ENCODE assay signal across 13 cellular contexts in genomic region chr3:34107669-34108068, GRCh38.
DNase-seq lines count a peak whose midpoint lies in the region; ATAC-seq, FAIRE-seq and TF ChIP-seq lines count a peak whose summit lies in the region.
"Had no signal": no experiment of that assay in that cellular context is flagged by ENCODE, and none has a peak within 500 bp of the region (broad histone marks: within the 10 kb centered on the region; RNA-seq: fewer than 3 reads in every experiment).

No MANE protein-coding gene starts in this region.

- peaks cover 0 to 14% (median 9%) of the 10 kb centered on the region in 5 donors for H3K27me3 Mint-ChIP-seq in naive thymus-derived CD4-positive, alpha-beta T cell

- H3K9me3 Mint-ChIP-seq in naive thymus-derived CD4-positive, alpha-beta T cell = peaks cover 0 to 4% (median 0%) of the 10 kb centered on the region in 11 donors

- no peak overlapping the region for H3K27ac Mint-ChIP-seq in naive thymus-derived CD4-positive, alpha-beta T cell

- no peak overlapping the region for H3K27ac ChIP-seq in naive thymus-derived CD4-positive, alpha-beta T cell (ENCODE audit: low read depth, low read length)

- no peaks in the 10 kb centered on the region for H3K27me3 ChIP-seq in GM06990 (replicated peaks; ENCODE audit: control insufficient read depth, insufficient read depth, low read length)
- H3K27me3 ChIP-seq in naive thymus-derived CD4-positive, alpha-beta T cell (ENCODE audit: control insufficient read depth in 2 of 2, insufficient read depth in 2 of 2, low read length in 2 of 2) = no peaks in the 10 kb centered on the region

- POLR2A ChIA-PET in naive thymus-derived CD4-positive, alpha-beta T cell (lab: Charles Lee) = no interaction called here

- no peaks in the 10 kb centered on the region for H3K36me3 Mint-ChIP-seq in naive thymus-derived CD4-positive, alpha-beta T cell

- H3K4me1 Mint-ChIP-seq in naive thymus-derived CD4-positive, alpha-beta T cell = peaks cover 0 to 4% (median 0%) of the 10 kb centered on the region in 7 donors

- H3K4me3 ChIP-seq in GM06990 (replicated peaks; ENCODE audit: low read depth, low read length) = no peak overlapping the region
- H3K4me3 ChIP-seq in naive thymus-derived CD4-positive, alpha-beta T cell (ENCODE audit: low read length) = no peak overlapping the region

- ATAC-seq in HG02623 (IDR thresholded peaks at IDR 0.05; ENCODE audit: unreplicated experiment) = peak; percentile 67
- ATAC-seq in HG03469 (IDR thresholded peaks at IDR 0.05; ENCODE audit: unreplicated experiment) = peak; percentile 59
- ATAC-seq in naive thymus-derived CD4-positive, alpha-beta T cell = no peak

- no peaks in the 10 kb centered on the region for H3K4me1 ChIP-seq in naive thymus-derived CD4-positive, alpha-beta T cell (ENCODE audit: control insufficient read depth in 2 of 2, insufficient read depth in 2 of 2, low read length in 2 of 2)

- no peak overlapping the region for H3K4me3 Mint-ChIP-seq in naive thymus-derived CD4-positive, alpha-beta T cell

- H3K36me3 ChIP-seq in GM06990 (ENCODE audit: control insufficient read depth, insufficient read depth, low read length) = no peaks in the 10 kb centered on the region
- no peaks in the 10 kb centered on the region for H3K36me3 ChIP-seq in naive thymus-derived CD4-positive, alpha-beta T cell (ENCODE audit: control insufficient read depth in 2 of 3, insufficient read depth in 3 of 3, low read length in 3 of 3)

- peak; percentile 20 for DNase-seq in GM06990 (ENCODE audit: extremely low read depth, insufficient read length)
- no peak for DNase-seq in GM19239 (ENCODE audit: insufficient read length, low spot score)
- no peak for DNase-seq in activated CD8-positive, alpha-beta memory T cell treated with anti-CD3 and anti-CD28 coated beads, Interleukin-2, amount 50 U/mL, for 48 hours
- DNase-seq in T-helper 1 cell = no peak
- DNase-seq in C1 segment of cervical spinal cord (lab: John Stamatoyannopoulos, UW) = no peak
- no peak for DNase-seq in naive thymus-derived CD4-positive, alpha-beta T cell
- DNase-seq: activated naive CD4-positive, alpha-beta T cell treated with Interleukin-2 at 50 U/mL for 16 hours; H7; KG1; NCI-H2227 treated with DMSO at 0.1 percent for 48 hours; SK-N-SH had no signal

- FAIRE-seq in GM19239 (lab: Jason Lieb, UNC) = peak; percentile 93

- CTCF ChIA-PET in naive thymus-derived CD4-positive, alpha-beta T cell (lab: Charles Lee) = no interaction called here

- H3K9me3 ChIP-seq in naive thymus-derived CD4-positive, alpha-beta T cell (ENCODE audit: control insufficient read depth in 2 of 3, low read length in 3 of 3) = no peaks in the 10 kb centered on the region
- H3K9me3 ChIP-seq: SK-N-SH had no signal

- TF ChIP-seq CTCF in GM06990 (IDR thresholded peaks at IDR 0.05; ENCODE audit: insufficient read depth, low read length, poor library complexity, severe bottlenecking) = no peak

- intact Hi-C loops in naive thymus-derived CD4-positive, alpha-beta T cell (cut with micrococcal nuclease) = no loop called here
